Comparison of ENCODE assay signal across 23 cellular contexts in genomic region chrX:152822383-152823086, GRCh38. TPM values are rescaled to one million over a fixed set of nuclear protein-coding genes. Genes with fewer than 3 reads are reported as not detected.
DNase-seq lines count a peak whose midpoint lies in the region; ATAC-seq and TF ChIP-seq lines count a peak whose summit lies in the region.
"Had no signal": no experiment of that assay in that cellular context is flagged by ENCODE, and none has a peak within 500 bp of the region (broad histone marks: within the 10 kb centered on the region; RNA-seq: fewer than 3 reads in every experiment).

No MANE protein-coding gene starts in this region.

- 86% methylated on average over 1 of the region's 6 CpGs; no CpG with 5 or more reads in 1 of the 2 experiments for WGBS in IMR-90 (ENCODE audit: extremely low coverage in 2 of 2, insufficient read length in 1 of 2), 2 experiments
- no CpG with 5 or more reads among the region's 6 CpGs for WGBS in neuronal stem cell (ENCODE audit: extremely low coverage in 2 of 2, insufficient read length in 2 of 2, insufficient replicate concordance in 1 of 2), 2 donors

- H3K18ac ChIP-seq in IMR-90 (ENCODE audit: low read depth, low read length) (no peak overlapping the region), neuronal stem cell (ENCODE audit: low read length) (no peak overlapping the region)

- no peaks in the 10 kb centered on the region for H4K20me1 ChIP-seq in IMR-90 (ENCODE audit: insufficient read depth, low read length)

- no peak overlapping the region for H3K56ac ChIP-seq in IMR-90 (ENCODE audit: extremely low read depth, insufficient read depth, low read length)

- H2BK15ac ChIP-seq in IMR-90 (ENCODE audit: low read depth, low read length) (no peak overlapping the region), neuronal stem cell (ENCODE audit: low read length) (no peak overlapping the region)

- DNase-seq in EH (ENCODE audit: low read depth), result peak; percentile 21
- DNase-seq in IMR-90, result peak; percentile 48
- no peak for DNase-seq in RWPE2 (ENCODE audit: low spot score)
- DNase-seq in foreskin keratinocyte, result no peak
- DNase-seq in GM13977 (ENCODE audit: low spot score), result no peak
- DNase-seq in neuronal stem cell (ENCODE audit: low spot score), result no peak
- no peak for DNase-seq in DMS153 (lab: John Stamatoyannopoulos, UW)
- DNase-seq: ACHN; Calu3; CD4-positive, alpha-beta memory T cell; DMS79; GDM1; H7; KBM-7; NCI-H1092 treated with DMSO at 0.1 percent for 48 hours; NCI-H510A treated with DMSO at 0.1 percent for 48 hours; NCI-H82; SHP77 had no signal

- H3K4me2 ChIP-seq in IMR-90 (ENCODE audit: low read depth, low read length), result no peak overlapping the region
- no peak overlapping the region for H3K4me2 ChIP-seq in neuronal stem cell (ENCODE audit: insufficient read depth, low read length, poor library complexity, severe bottlenecking)

- ATAC-seq in IMR-90 (ENCODE audit: low read depth) (0 out of 2 replicates have a peak, but pooled peaks have one; percentile 24), RWPE2 (ENCODE audit: low read depth) (peak; percentile 30; the same call in 1 of the 3 replicates), foreskin keratinocyte (peak; percentile 36), GM21390 (IDR thresholded peaks at IDR 0.05; ENCODE audit: unreplicated experiment) (no peak)
- ATAC-seq: GM12878 had no signal

- H3K9me3 ChIP-seq in IMR-90 (ENCODE audit: control insufficient read depth, insufficient read depth, low read length), result no peaks in the 10 kb centered on the region
- no peaks in the 10 kb centered on the region for H3K9me3 ChIP-seq in RWPE2 (ENCODE audit: severe bottlenecking)
- H3K9me3 ChIP-seq in neuronal stem cell (replicated peaks in 1 of 2; ENCODE audit: control insufficient read depth in 2 of 2, insufficient read depth in 1 of 2, low read depth in 1 of 2, low read length in 2 of 2), result no peaks in the 10 kb centered on the region

- H3K27ac ChIP-seq in IMR-90 (ENCODE audit: insufficient read depth, low read length) (no peak overlapping the region), RWPE2 (ENCODE audit: poor library complexity, severe bottlenecking) (no peak overlapping the region), foreskin keratinocyte (no peak overlapping the region), neuronal stem cell (replicated peaks; ENCODE audit: low read length) (no peak overlapping the region)
- H3K27ac ChIP-seq: HL-60 had no signal

- POLR2A ChIA-PET in IMR-90 (lab: Charles Lee; ENCODE audit: unreplicated experiment), result no interaction called here

- H3K14ac ChIP-seq in IMR-90 (replicated peaks; ENCODE audit: low read depth, low read length) (no peak overlapping the region), neuronal stem cell (ENCODE audit: low read length) (no peak overlapping the region)

- H3K9ac ChIP-seq in IMR-90 (ENCODE audit: low read depth, low read length), result no peak overlapping the region
- H3K9ac ChIP-seq in neuronal stem cell (ENCODE audit: low read depth, low read length, poor library complexity), result no peak overlapping the region

- H3K79me1 ChIP-seq in IMR-90 (ENCODE audit: low read depth in 1 of 2, low read length in 2 of 2) (no peaks in the 10 kb centered on the region), neuronal stem cell (ENCODE audit: low read depth, low read length) (no peaks in the 10 kb centered on the region)

- H4K5ac ChIP-seq in IMR-90 (ENCODE audit: low read depth, low read length), result no peak overlapping the region

- H2BK12ac ChIP-seq in neuronal stem cell (ENCODE audit: low read length), result no peak overlapping the region

- H2AK9ac ChIP-seq in IMR-90 (replicated peaks; ENCODE audit: low read depth, low read length, poor library complexity), result no peak overlapping the region

- H3K23ac ChIP-seq in IMR-90 (ENCODE audit: low read depth, low read length) (no peak overlapping the region), neuronal stem cell (ENCODE audit: low read depth, low read length, poor library complexity) (no peak overlapping the region)

- H4K8ac ChIP-seq in IMR-90 (ENCODE audit: low read depth in 2 of 2, low read length in 2 of 2) (0 out of 4 replicates have a peak overlapping the region, but pooled peaks of 1 of the 2 experiments have one; percentile 42), neuronal stem cell (ENCODE audit: low read depth, low read length) (no peak overlapping the region)

- H3K36me3 ChIP-seq in IMR-90 (ENCODE audit: control insufficient read depth, insufficient read depth, low read length) (no peaks in the 10 kb centered on the region; the same call in 1 of the 2 replicates), RWPE2 (ENCODE audit: low read depth) (no peaks in the 10 kb centered on the region), neuronal stem cell (replicated peaks in 1 of 2; ENCODE audit: control insufficient read depth in 2 of 2, insufficient read depth in 2 of 2, low read length in 2 of 2) (peaks cover 0 to 6% of the 10 kb centered on the region in 2 donors)

- no peak for TF ChIP-seq POLR2A in IMR-90 (IDR thresholded peaks at IDR 0.05; ENCODE audit: low read depth, low read length)

- peaks cover 4% of the 10 kb centered on the region; the same call in 1 of the 2 replicates for H3K4me1 ChIP-seq in IMR-90 (ENCODE audit: control insufficient read depth, insufficient read depth, low read length)
- H3K4me1 ChIP-seq in RWPE2 (ENCODE audit: insufficient read depth, poor library complexity, severe bottlenecking), result peaks cover 8% of the 10 kb centered on the region
- no peaks in the 10 kb centered on the region for H3K4me1 ChIP-seq in foreskin keratinocyte
- H3K4me1 ChIP-seq in neuronal stem cell (ENCODE audit: control insufficient read depth in 2 of 2, insufficient read depth in 1 of 2, low read depth in 1 of 2, low read length in 2 of 2), result no peaks in the 10 kb centered on the region

- H4K91ac ChIP-seq in IMR-90 (ENCODE audit: insufficient read depth, low read depth, low read length) (no peak overlapping the region), neuronal stem cell (ENCODE audit: low read depth, low read length, poor library complexity) (no peak overlapping the region)

- H2AK5ac ChIP-seq in IMR-90 (ENCODE audit: low read depth, low read length), result no peak overlapping the region
- no peak overlapping the region for H2AK5ac ChIP-seq in neuronal stem cell (ENCODE audit: low read depth, low read length)

- in situ Hi-C loops in IMR-90 (cut with MboI; ENCODE audit: low sequenced_read_pairs) (loop anchor here (25.0 kb wide), 1 partner anchor 1660 kb away; no protein-coding TSS in a partner anchor), GM13977 (cut with MboI; ENCODE audit: low pct_unique_long_range_greater_than_20kb, low sequenced_read_pairs, unreplicated experiment) (loop anchor here (25.0 kb wide), 2 partner anchors 160 to 1060 kb away; no protein-coding TSS in a partner anchor)

- H3K27me3 ChIP-seq in IMR-90 (ENCODE audit: control insufficient read depth, insufficient read depth, low read length) (no peaks in the 10 kb centered on the region), RWPE2 (ENCODE audit: insufficient read depth, poor library complexity, severe bottlenecking) (no peaks in the 10 kb centered on the region), foreskin keratinocyte (no peaks in the 10 kb centered on the region), neuronal stem cell (ENCODE audit: control insufficient read depth in 3 of 3, insufficient read depth in 3 of 3, low read depth in 1 of 3, low read length in 3 of 3) (peaks cover 0 to 28% (median 0%) of the 10 kb centered on the region in 3 experiments)

- no peak overlapping the region for H2BK5ac ChIP-seq in IMR-90 (ENCODE audit: low read depth, low read length, poor library complexity, severe bottlenecking)
- no peak overlapping the region for H2BK5ac ChIP-seq in neuronal stem cell (ENCODE audit: low read length)

- no peak for TF ChIP-seq RAD21 in IMR-90 (IDR thresholded peaks at IDR 0.05; ENCODE audit: low read length)

- CTCF ChIA-PET in IMR-90 (lab: Yijun Ruan, JAX), result no interaction called here

- no peaks in the 10 kb centered on the region; the same call in 1 of the 2 replicates for H3K9me1 ChIP-seq in IMR-90 (ENCODE audit: insufficient read depth, low read length)

- H3K4ac ChIP-seq in IMR-90 (ENCODE audit: low read depth, low read length) (no peak overlapping the region), neuronal stem cell (ENCODE audit: low read length) (no peak overlapping the region)

- no peak overlapping the region for H2BK120ac ChIP-seq in IMR-90 (ENCODE audit: low read depth, low read length)
- H2BK120ac ChIP-seq in neuronal stem cell (ENCODE audit: low read depth, low read length), result no peak overlapping the region

- no peak overlapping the region for H2BK20ac ChIP-seq in IMR-90 (ENCODE audit: low read depth, low read length)

- TF ChIP-seq CTCF in IMR-90 (conservative IDR thresholded peaks at IDR 0.05; ENCODE audit: low read depth, low read length) (no peak), RWPE2 (IDR thresholded peaks at IDR 0.05; ENCODE audit: poor library complexity, severe bottlenecking) (no peak), foreskin keratinocyte (conservative IDR thresholded peaks at IDR 0.05) (no peak), GM13977 (IDR thresholded peaks at IDR 0.05; ENCODE audit: extremely low read depth, insufficient read depth, missing control alignments) (no peak)

- intact Hi-C loops in IMR-90 (cut with micrococcal nuclease), result no loop called here

- BruUV-seq in IMR-90 (replicated peaks; lab: Mats Ljungman, UMichigan), result no TSS peak

- dilution Hi-C loops in IMR-90 (cut with HindIII; ENCODE audit: low sequenced_read_pairs, unreplicated experiment), result no loop called here

- H2AFZ ChIP-seq in IMR-90 (replicated peaks; ENCODE audit: low read length, poor library complexity) (no peak overlapping the region), neuronal stem cell (ENCODE audit: low read length) (no peak overlapping the region)

- no peak overlapping the region for H3K4me3 ChIP-seq in IMR-90 (ENCODE audit: insufficient read depth, low read depth, low read length)
- no peak overlapping the region for H3K4me3 ChIP-seq in RWPE2 (ENCODE audit: severe bottlenecking)
- no peak overlapping the region for H3K4me3 ChIP-seq in neuronal stem cell (ENCODE audit: low read length in 2 of 2)
- H3K4me3 ChIP-seq: GM12878 had no signal

RNA-seq across cellular contexts. Expression of gene CETN2, which starts 8.0 kb away (rescaled TPM):
- total RNA-seq in IMR-90 (2012; rRNA removed) (15.8 and 25.8 TPM in 2 replicates), foreskin keratinocyte (50.9 and 51.3 TPM in 2 replicates)
- polyA plus RNA-seq in IMR-90 (2012; rRNA removed) (31.2 and 34.0 TPM in 2 replicates), foreskin keratinocyte (62.2 and 64.9 TPM in 2 replicates)
- 6.0 and 9.1 TPM in 2 replicates for polyA plus RNA-seq in IMR-90 (2012; cell fraction: cytosol; rRNA removed)
- polyA plus RNA-seq in IMR-90 (2012; cell fraction: nucleus; rRNA removed; ENCODE audit: low replicate concordance), result 0.99 and 13.6 TPM in 2 replicates
- 101 TPM for polyA plus RNA-seq in neuronal stem cell (2013, experiment 1 of 2)
- polyA plus RNA-seq in neuronal stem cell (2013, experiment 2 of 2), result 100 TPM

RNA-seq across cellular contexts. Expression of gene NSDHL, which starts 8.3 kb away (rescaled TPM):
- total RNA-seq in IMR-90 (2012; rRNA removed), result 20.8 and 22.8 TPM in 2 replicates
- 26.0 and 27.1 TPM in 2 replicates for polyA plus RNA-seq in IMR-90 (2012; rRNA removed)
- 18.9 and 19.5 TPM in 2 replicates for polyA plus RNA-seq in IMR-90 (2012; cell fraction: cytosol; rRNA removed)
- polyA plus RNA-seq in IMR-90 (2012; cell fraction: nucleus; rRNA removed; ENCODE audit: low replicate concordance), result 14.5 and 15.0 TPM in 2 replicates
- total RNA-seq in foreskin keratinocyte, result 55.5 and 64.0 TPM in 2 replicates
- polyA plus RNA-seq in foreskin keratinocyte, result 88.3 and 92.8 TPM in 2 replicates
- 26.5 TPM for polyA plus RNA-seq in neuronal stem cell (2013, experiment 1 of 2)
- 26.5 TPM for polyA plus RNA-seq in neuronal stem cell (2013, experiment 2 of 2)

RNA-seq across cellular contexts. Expression of gene MAGEA6, which starts 53.0 kb away (rescaled TPM):
- total RNA-seq in IMR-90 (2012; rRNA removed) (not detected in 2 replicates), foreskin keratinocyte (not detected in 2 replicates)
- polyA plus RNA-seq in IMR-90 (2012; rRNA removed) (not detected in 2 replicates), foreskin keratinocyte (not detected in 2 replicates)
- polyA plus RNA-seq in IMR-90 (2012; cell fraction: cytosol; rRNA removed), result not detected in 2 replicates
- polyA plus RNA-seq in IMR-90 (2012; cell fraction: nucleus; rRNA removed; ENCODE audit: low replicate concordance), result not detected in 2 replicates
- not detected for polyA plus RNA-seq in neuronal stem cell (2013, experiment 1 of 2)
- not detected for polyA plus RNA-seq in neuronal stem cell (2013, experiment 2 of 2)
- total RNA-seq: Calu3; CD4-positive, alpha-beta memory T cell; GM12878; H7; MCF 10A had no signal
- polyA plus RNA-seq: BJ; CD4-positive, alpha-beta memory T cell had no signal

Comparison
In these comparisons a context has a peak if more than half of its experiments do, and no peak if none do; other contexts are left out.
1. DNase-seq: peak in EH (single experiment) and IMR-90 (single experiment); none in RWPE2 (single experiment), foreskin keratinocyte (0 of 2), GM13977 (single experiment), neuronal stem cell (single experiment) and DMS153 (single experiment).